ENCODE assay signal across 6 cellular contexts in the genomic region with DNA sequence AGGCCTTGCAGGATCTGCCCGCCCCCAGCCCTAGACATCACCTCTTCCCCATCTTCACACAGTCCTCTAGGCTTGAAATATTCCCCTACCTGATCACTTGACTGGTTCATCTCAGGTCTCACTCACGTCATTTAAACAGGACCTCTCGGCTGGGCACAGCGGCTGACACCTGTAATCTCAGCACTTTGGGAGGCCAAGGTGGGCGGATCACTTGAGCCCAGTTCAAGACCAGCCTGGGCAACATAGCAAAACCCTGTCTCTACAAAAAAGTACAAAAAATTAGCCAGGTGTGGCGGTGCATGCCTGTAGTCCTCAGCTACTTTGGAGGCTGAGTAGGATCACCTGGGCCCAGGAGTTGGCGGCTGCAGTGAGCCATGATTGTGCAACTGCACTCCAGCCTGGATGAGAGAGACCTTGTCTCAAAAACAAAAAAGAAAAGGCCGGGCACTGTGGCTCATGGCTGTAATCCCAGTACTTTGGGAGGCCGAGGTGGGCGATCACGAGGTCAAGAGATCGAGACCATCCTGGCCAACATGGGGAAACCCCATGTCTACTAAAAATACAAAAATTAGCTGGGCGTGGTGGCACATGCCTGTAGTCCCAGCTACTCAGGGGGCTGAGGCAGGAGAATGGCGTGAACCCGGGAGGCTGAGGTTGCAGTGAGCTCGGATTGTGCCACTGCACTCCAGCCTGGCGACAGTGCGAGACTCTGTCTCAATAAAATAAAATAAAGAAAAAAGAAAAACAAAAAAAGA. TPM values are rescaled to one million over a fixed set of nuclear protein-coding genes. Genes with fewer than 3 reads are reported as not detected.
DNase-seq lines count a peak whose midpoint lies in the region; ATAC-seq, FAIRE-seq and TF ChIP-seq lines count a peak whose summit lies in the region.
"Not testable (repeated sequence)": the region's sequence is repeated elsewhere in the genome, so short reads cannot be mapped to it uniquely, and the experiment has no call there.

No MANE protein-coding gene starts in this region.

- not testable (repeated sequence) for H2BK20ac ChIP-seq in H1 (ENCODE audit: low read length)

- H3K4me1 Mint-ChIP-seq in Caco-2 (ENCODE audit: low read depth, unreplicated experiment), result not testable (repeated sequence)
- H3K4me1 Mint-ChIP-seq in activated T-helper 2 cell treated with anti-CD3 and anti-CD28 coated beads, Interferon-gamma antibody, Interleukin-2, Interleukin-4, amounts not matched to agents 10 μg/mL and 5 μg/mL and 100 μg/mL, durations not matched to agents 14 hours and 24 hours and 36 hours (ENCODE audit: low read depth), result peaks cover 22% of the 10 kb centered on the region
- peaks cover 32 to 79% (median 57%) of the 10 kb centered on the region in 3 donors for H3K4me1 Mint-ChIP-seq in naive B cell
- peaks cover 28 to 74% of the 10 kb centered on the region in 2 donors for H3K4me1 Mint-ChIP-seq in stimulated activated naive B cell treated with anti-CD40 and anti-IgM and Interleukin-4, amounts not matched to agents 10 μg/mL and 1 μg/mL and 100 μg/mL, for 72 hours

- not testable (repeated sequence) for H3K4me2 ChIP-seq in H1 (ENCODE audit: insufficient read depth in 1 of 2, low read depth in 2 of 2, low read length in 2 of 2)

- H3K9me3 Mint-ChIP-seq in Caco-2 (ENCODE audit: unreplicated experiment); activated T-helper 2 cell treated with anti-CD3 and anti-CD28 coated beads, Interferon-gamma antibody, Interleukin-2, Interleukin-4, amounts not matched to agents 10 μg/mL and 5 μg/mL and 100 μg/mL, durations not matched to agents 14 hours and 24 hours and 36 hours; naive B cell; stimulated activated naive B cell treated with anti-CD40 and anti-IgM and Interleukin-4, amounts not matched to agents 10 μg/mL and 1 μg/mL and 100 μg/mL, for 72 hours: not testable (repeated sequence)

- TF ChIP-seq EP300 in H1 (IDR thresholded peaks at IDR 0.05; ENCODE audit: borderline replicate concordance in 1 of 2, low read depth in 2 of 2, low read length in 2 of 2), result not testable (repeated sequence)

- POLR2A ChIA-PET in Caco-2 (lab: Charles Lee) (interaction anchor here (0.6 kb wide), 1 partner anchor 474 kb away, joined by 3 read pairs; no protein-coding TSS in a partner anchor), RWPE1 (lab: Yijun Ruan, JAX; ENCODE audit: low non-redundant PET) (interaction anchor here (0.5 to 1.3 kb wide), 2 partner anchors 55 to 62 kb away, joined by 5 read pairs; a partner anchor contains a TSS), H1 (lab: Charles Lee; ENCODE audit: partially characterized antibody) (interaction anchor here (1.0 to 17.4 kb wide), 12 partner anchors 10 to 482 kb away, joined by 3 to 305 read pairs (median 6); a partner anchor contains a TSS)

- H3K79me2 ChIP-seq in H1 (ENCODE audit: control insufficient read depth in 1 of 2, insufficient read depth in 2 of 2, low read length in 2 of 2), result peaks cover 6 to 36% of the 10 kb centered on the region in 2 experiments

- H3K23me2 ChIP-seq in H1 (ENCODE audit: low read depth, low read length), result not testable (repeated sequence)

- not testable (repeated sequence) for H2BK5ac ChIP-seq in H1 (ENCODE audit: low read depth, low read length)

- not testable (repeated sequence) for TF ChIP-seq RAD21 in H1 (IDR thresholded peaks at IDR 0.05 in 1 of 2, conservative IDR thresholded peaks at IDR 0.05 in 1 of 2; ENCODE audit: low read depth in 2 of 2, low read length in 2 of 2)

- H3K4me3 Mint-ChIP-seq in Caco-2 (ENCODE audit: unreplicated experiment), result peak overlapping the region; percentile 1
- H3K4me3 Mint-ChIP-seq in activated T-helper 2 cell treated with anti-CD3 and anti-CD28 coated beads, Interferon-gamma antibody, Interleukin-2, Interleukin-4, amounts not matched to agents 10 μg/mL and 5 μg/mL and 100 μg/mL, durations not matched to agents 14 hours and 24 hours and 36 hours (ENCODE audit: low read depth), result not testable (repeated sequence)
- peak overlapping the region in 5 of 8 donors; percentile 15 to 93 (median 63) for H3K4me3 Mint-ChIP-seq in naive B cell
- peak overlapping the region in 1 of 2 donors; percentile 33 for H3K4me3 Mint-ChIP-seq in stimulated activated naive B cell treated with anti-CD40 and anti-IgM and Interleukin-4, amounts not matched to agents 10 μg/mL and 1 μg/mL and 100 μg/mL, for 72 hours

- H3K23ac ChIP-seq in H1 (ENCODE audit: insufficient read length), result not testable (repeated sequence)

- H3K36me3 Mint-ChIP-seq in Caco-2 (ENCODE audit: insufficient read depth, unreplicated experiment), result peaks cover 87% of the 10 kb centered on the region
- peaks cover 65% of the 10 kb centered on the region for H3K36me3 Mint-ChIP-seq in activated T-helper 2 cell treated with anti-CD3 and anti-CD28 coated beads, Interferon-gamma antibody, Interleukin-2, Interleukin-4, amounts not matched to agents 10 μg/mL and 5 μg/mL and 100 μg/mL, durations not matched to agents 14 hours and 24 hours and 36 hours (ENCODE audit: low read depth)
- peaks cover 11 to 19% of the 10 kb centered on the region in 2 donors for H3K36me3 Mint-ChIP-seq in naive B cell
- H3K36me3 Mint-ChIP-seq in stimulated activated naive B cell treated with anti-CD40 and anti-IgM and Interleukin-4, amounts not matched to agents 10 μg/mL and 1 μg/mL and 100 μg/mL, for 72 hours, result peaks cover 45 to 65% of the 10 kb centered on the region in 2 donors

- 94% methylated on average over 18 of the region's 18 CpGs; no CpG with 5 or more reads in 1 of the 2 experiments for WGBS in H1 (ENCODE audit: extremely low coverage in 1 of 2, insufficient coverage in 1 of 2, insufficient read length in 1 of 2, insufficient replicate concordance in 2 of 2, low coverage in 1 of 2, low lambda C conversion rate in 2 of 2, missing lambda C conversion rate in 1 of 2), 2 experiments

- H2BK12ac ChIP-seq in H1 (ENCODE audit: low read depth, low read length), result not testable (repeated sequence)

- not testable (repeated sequence) for H3K27me3 Mint-ChIP-seq in Caco-2 (ENCODE audit: insufficient read depth, unreplicated experiment); activated T-helper 2 cell treated with anti-CD3 and anti-CD28 coated beads, Interferon-gamma antibody, Interleukin-2, Interleukin-4, amounts not matched to agents 10 μg/mL and 5 μg/mL and 100 μg/mL, durations not matched to agents 14 hours and 24 hours and 36 hours (ENCODE audit: low read depth); naive B cell; stimulated activated naive B cell treated with anti-CD40 and anti-IgM and Interleukin-4, amounts not matched to agents 10 μg/mL and 1 μg/mL and 100 μg/mL, for 72 hours

- not testable (repeated sequence) for H3K4me3 ChIP-seq in Caco-2 (ENCODE audit: low read depth, low read length); H1 (ENCODE audit: extremely low read depth in 1 of 4, insufficient read depth in 2 of 4, low read depth in 3 of 4, low read length in 4 of 4)

- H4K8ac ChIP-seq in H1 (ENCODE audit: extremely low read depth, insufficient read depth, low read length), result not testable (repeated sequence)

- not testable (repeated sequence) for ATAC-seq in naive B cell (ENCODE audit: low read depth in 2 of 2); stimulated activated naive B cell treated with anti-CD40 and anti-IgM and Interleukin-4, amounts not matched to agents 10 μg/mL and 1 μg/mL and 100 μg/mL, for 72 hours (replicated peaks)

- H2BK120ac ChIP-seq in H1 (replicated peaks; ENCODE audit: low read depth, low read length), result not testable (repeated sequence)

- H3K79me1 ChIP-seq in H1 (ENCODE audit: low read depth, low read length), result peaks cover 13% of the 10 kb centered on the region

- not testable (repeated sequence) for H3K14ac ChIP-seq in H1 (ENCODE audit: insufficient read length)

- not testable (repeated sequence) for H4K91ac ChIP-seq in H1 (replicated peaks; ENCODE audit: insufficient read length, low read length)

- not testable (repeated sequence) for H2BK15ac ChIP-seq in H1 (ENCODE audit: low read length)

- H3K4me1 ChIP-seq in Caco-2 (peaks cover 21% of the 10 kb centered on the region), H1 (replicated peaks in 1 of 4; ENCODE audit: control insufficient read depth in 3 of 4, insufficient read depth in 4 of 4, low read length in 3 of 4) (peaks cover 0 to 13% (median 8%) of the 10 kb centered on the region in 4 experiments; a peak in 6 of 7 replicates)

- not testable (repeated sequence) for H4K20me1 ChIP-seq in H1 (replicated peaks in 1 of 2; ENCODE audit: control insufficient read depth in 1 of 2, insufficient read depth in 2 of 2, low read length in 2 of 2)

- not testable (repeated sequence) for H3K56ac ChIP-seq in H1 (replicated peaks; ENCODE audit: insufficient read length, low read depth, low read length)

- H3K18ac ChIP-seq in H1 (ENCODE audit: extremely low read depth, low read length), result not testable (repeated sequence)

- CTCF ChIA-PET in Caco-2 (lab: Charles Lee), result interaction anchor here (1.7 to 2.2 kb wide), 2 partner anchors 16 to 78 kb away, joined by 5 to 9 read pairs; a partner anchor contains a TSS
- CTCF ChIA-PET in RWPE1 (lab: Yijun Ruan, JAX), result not testable (repeated sequence)
- CTCF ChIA-PET in H1 (lab: Charles Lee; ENCODE audit: partially characterized antibody), result interaction anchor here (0.6 to 2.2 kb wide), 15 partner anchors 8 to 271 kb away, joined by 3 to 12 read pairs (median 3); a partner anchor contains a TSS

- peak overlapping the region; percentile 86 for H3K27ac ChIP-seq in RWPE1
- not testable (repeated sequence) for H3K27ac ChIP-seq in H1 (ENCODE audit: low read depth, low read length)

- not testable (repeated sequence) for H3K27me3 ChIP-seq in Caco-2 (replicated peaks; ENCODE audit: control insufficient read depth, insufficient read depth, low read length); H1 (replicated peaks in 1 of 4; ENCODE audit: control insufficient read depth in 3 of 4, extremely low read depth in 1 of 4, insufficient read depth in 3 of 4, low read length in 3 of 4)

- H3K27ac Mint-ChIP-seq in Caco-2 (ENCODE audit: unreplicated experiment) (peak overlapping the region; percentile 92), naive B cell (peak overlapping the region in 4 of 6 donors; percentile 87 to 100 (median 94))
- peak overlapping the region; percentile 59 for H3K27ac Mint-ChIP-seq in activated T-helper 2 cell treated with anti-CD3 and anti-CD28 coated beads, Interferon-gamma antibody, Interleukin-2, Interleukin-4, amounts not matched to agents 10 μg/mL and 5 μg/mL and 100 μg/mL, durations not matched to agents 14 hours and 24 hours and 36 hours
- peak overlapping the region; percentile 98 for H3K27ac Mint-ChIP-seq in stimulated activated naive B cell treated with anti-CD40 and anti-IgM and Interleukin-4, amounts not matched to agents 10 μg/mL and 1 μg/mL and 100 μg/mL, for 72 hours

- H3K36me3 ChIP-seq in Caco-2 (ENCODE audit: control insufficient read depth, insufficient read depth, low read length), result not testable (repeated sequence)
- H3K36me3 ChIP-seq in H1 (ENCODE audit: control insufficient read depth in 2 of 4, insufficient read depth in 4 of 4, low read length in 3 of 4), result peaks cover 11 to 35% (median 18%) of the 10 kb centered on the region in 4 experiments

- DNase-seq in Caco-2; RWPE1 (ENCODE audit: low spot score); activated T-helper 2 cell treated with anti-CD3 and anti-CD28 coated beads, Interferon-gamma antibody, Interleukin-2, Interleukin-4, amounts not matched to agents 10 μg/mL and 5 μg/mL and 100 μg/mL, durations not matched to agents 14 hours and 24 hours and 36 hours (ENCODE audit: low spot score); H1 (ENCODE audit: low read depth in 1 of 2, low spot score in 2 of 2); naive B cell; stimulated activated naive B cell treated with anti-CD40 and anti-IgM and Interleukin-4, amounts not matched to agents 10 μg/mL and 1 μg/mL and 100 μg/mL, for 72 hours: not testable (repeated sequence)

- H2AFZ ChIP-seq in H1 (ENCODE audit: low read length), result not testable (repeated sequence)

- not testable (repeated sequence) for H3K4ac ChIP-seq in H1 (replicated peaks; ENCODE audit: insufficient read length, low read depth, low read length)

- H3K9ac ChIP-seq in H1 (replicated peaks in 1 of 4; ENCODE audit: extremely low read depth in 1 of 4, low read depth in 3 of 4, low read length in 3 of 4), result not testable (repeated sequence)

- not testable (repeated sequence) for TF ChIP-seq CTCF in Caco-2 (IDR thresholded peaks at IDR 0.05; ENCODE audit: insufficient read depth in 1 of 2, low read depth in 1 of 2, low read length in 1 of 2, severe bottlenecking in 1 of 2, unreplicated experiment in 1 of 2); RWPE1 (conservative IDR thresholded peaks at IDR 0.05; ENCODE audit: low read depth); H1 (IDR thresholded peaks at IDR 0.05; ENCODE audit: control extremely low read depth in 1 of 3, insufficient read depth in 1 of 3, low read depth in 1 of 3, low read length in 3 of 3)

- H2AK5ac ChIP-seq in H1 (ENCODE audit: low read depth, low read length), result not testable (repeated sequence)

- TF ChIP-seq POLR2A in H1 (IDR thresholded peaks at IDR 0.05; ENCODE audit: control extremely low read depth in 1 of 2, low read depth in 2 of 2, low read length in 2 of 2), result not testable (repeated sequence)

- not testable (repeated sequence) for H3K9me3 ChIP-seq in Caco-2; H1 (ENCODE audit: insufficient read depth in 2 of 2, low read depth in 1 of 2, low read length in 1 of 2)

- intact Hi-C loops in Caco-2 (cut with micrococcal nuclease; ENCODE audit: unreplicated experiment), result loop anchor here (1.0 to 10.0 kb wide), 3 partner anchors 133 to 344 kb away; a partner anchor contains a TSS
- intact Hi-C loops in activated T-helper 2 cell treated with anti-CD3 and anti-CD28 coated beads, Interferon-gamma antibody, Interleukin-2, Interleukin-4, amounts not matched to agents 10 μg/mL and 5 μg/mL and 100 μg/mL, durations not matched to agents 14 hours and 24 hours and 36 hours (cut with micrococcal nuclease), result loop anchor here (5.0 to 10.0 kb wide), 3 partner anchors 204 to 456 kb away; a partner anchor contains a TSS

- not testable (repeated sequence) for H4K5ac ChIP-seq in H1 (ENCODE audit: insufficient read length, low read depth, low read length)

- not testable (repeated sequence) for BruUV-seq in Caco-2 (replicated peaks; lab: Mats Ljungman, UMichigan)

- FAIRE-seq in H1 (lab: Jason Lieb, UNC), result not testable (repeated sequence)

RNA-seq across cellular contexts. Expression of a gene that starts 1.6 kb away (rescaled TPM):
- total RNA-seq in Caco-2 (2022), result 12.2 and 14.7 TPM in 2 replicates
- total RNA-seq in activated T-helper 2 cell treated with anti-CD3 and anti-CD28 coated beads, Interferon-gamma antibody, Interleukin-2, Interleukin-4, amounts not matched to agents 10 μg/mL and 5 μg/mL and 100 μg/mL, durations not matched to agents 14 hours and 24 hours and 36 hours, result 11.3 and 12.8 TPM in 2 replicates
- total RNA-seq in H1 (2021; fragmentation: NEBNext Ultra II Directional; extraction: Animal tissue kit (Norgen Biotek cat#: 25700)), result 13.0 and 14.8 TPM in 2 replicates
- 16.1 and 23.4 TPM in 2 replicates for polyA plus RNA-seq in H1 (2011; rRNA removed)
- 13.9 TPM for polyA plus RNA-seq in H1 (2011; cell fraction: cytosol; rRNA removed)
- 12.5 TPM for polyA plus RNA-seq in H1 (2011; cell fraction: nucleus; rRNA removed)
- 6.3 to 11.6 TPM (median 10.7 TPM) in 4 replicates for polyA plus RNA-seq in H1 (2012, experiment 1 of 2)
- polyA plus RNA-seq in H1 (2012, experiment 2 of 2), result 12.3 TPM
- 6.8 TPM for polyA plus RNA-seq in H1 (2013, experiment 1 of 2)
- polyA plus RNA-seq in H1 (2013, experiment 2 of 2), result 7.0 TPM
- polyA minus RNA-seq in H1 (2011; rRNA and poly(A)+ RNA removed), result 1.8 and 1.9 TPM in 2 replicates
- polyA minus RNA-seq in H1 (2011; cell fraction: cytosol; rRNA and poly(A)+ RNA removed), result 9.0 TPM
- 14.0 TPM for polyA minus RNA-seq in H1 (2011; cell fraction: nucleus; rRNA and poly(A)+ RNA removed)
- polyA plus RNA-seq in naive B cell (ENCODE audit: low read depth in 6 of 6), result 10 to 100 TPM in 4 of 6 donors, 1 to 10 TPM in 2; 6.3 to 16.5 (median 14.1) TPM

RNA-seq across cellular contexts. Expression of a gene that starts 2.8 kb away (rescaled TPM):
- 918 and 972 TPM in 2 replicates for total RNA-seq in Caco-2 (2022)
- 1,016 and 1,034 TPM in 2 replicates for total RNA-seq in activated T-helper 2 cell treated with anti-CD3 and anti-CD28 coated beads, Interferon-gamma antibody, Interleukin-2, Interleukin-4, amounts not matched to agents 10 μg/mL and 5 μg/mL and 100 μg/mL, durations not matched to agents 14 hours and 24 hours and 36 hours
- total RNA-seq in H1 (2021; fragmentation: NEBNext Ultra II Directional; extraction: Animal tissue kit (Norgen Biotek cat#: 25700)), result 860 and 896 TPM in 2 replicates
- polyA plus RNA-seq in H1 (2011; rRNA removed) (826 and 846 TPM in 2 replicates), naive B cell (ENCODE audit: low read depth in 6 of 6) (1,000 to 10,000 TPM; 1,024 to 1,586 (median 1,385) TPM)
- polyA plus RNA-seq in H1 (2011; cell fraction: cytosol; rRNA removed), result 897 TPM
- polyA plus RNA-seq in H1 (2011; cell fraction: nucleus; rRNA removed), result 555 TPM
- 843 to 1,282 TPM (median 1,178 TPM) in 4 replicates for polyA plus RNA-seq in H1 (2012, experiment 1 of 2)
- polyA plus RNA-seq in H1 (2012, experiment 2 of 2), result 2,110 TPM
- polyA plus RNA-seq in H1 (2013, experiment 1 of 2), result 1,557 TPM
- polyA plus RNA-seq in H1 (2013, experiment 2 of 2), result 1,524 TPM
- 121 and 136 TPM in 2 replicates for polyA minus RNA-seq in H1 (2011; rRNA and poly(A)+ RNA removed)
- 312 TPM for polyA minus RNA-seq in H1 (2011; cell fraction: cytosol; rRNA and poly(A)+ RNA removed)
- 266 TPM for polyA minus RNA-seq in H1 (2011; cell fraction: nucleus; rRNA and poly(A)+ RNA removed)

RNA-seq across cellular contexts. Expression of a gene that starts 3.0 kb away (rescaled TPM):
- 89.2 and 95.1 TPM in 2 replicates for total RNA-seq in Caco-2 (2022)
- 66.6 and 67.1 TPM in 2 replicates for total RNA-seq in activated T-helper 2 cell treated with anti-CD3 and anti-CD28 coated beads, Interferon-gamma antibody, Interleukin-2, Interleukin-4, amounts not matched to agents 10 μg/mL and 5 μg/mL and 100 μg/mL, durations not matched to agents 14 hours and 24 hours and 36 hours
- 54.0 and 55.3 TPM in 2 replicates for total RNA-seq in H1 (2021; fragmentation: NEBNext Ultra II Directional; extraction: Animal tissue kit (Norgen Biotek cat#: 25700))
- polyA plus RNA-seq in H1 (2011; rRNA removed) (77.8 and 84.8 TPM in 2 replicates), naive B cell (ENCODE audit: low read depth in 6 of 6) (100 to 1,000 TPM in 3 of 6 donors, 10 to 100 TPM in 3; 68.8 to 111 (median 102) TPM)
- polyA plus RNA-seq in H1 (2011; cell fraction: cytosol; rRNA removed), result 87.2 TPM
- polyA plus RNA-seq in H1 (2011; cell fraction: nucleus; rRNA removed), result 46.9 TPM
- 45.0 to 56.6 TPM (median 54.3 TPM) in 4 replicates for polyA plus RNA-seq in H1 (2012, experiment 1 of 2)
- 69.2 TPM for polyA plus RNA-seq in H1 (2012, experiment 2 of 2)
- 32.4 TPM for polyA plus RNA-seq in H1 (2013, experiment 1 of 2)
- 33.1 TPM for polyA plus RNA-seq in H1 (2013, experiment 2 of 2)
- polyA minus RNA-seq in H1 (2011; rRNA and poly(A)+ RNA removed), result 43.9 and 53.8 TPM in 2 replicates
- polyA minus RNA-seq in H1 (2011; cell fraction: cytosol; rRNA and poly(A)+ RNA removed), result 20.7 TPM
- 27.8 TPM for polyA minus RNA-seq in H1 (2011; cell fraction: nucleus; rRNA and poly(A)+ RNA removed)

RNA-seq across cellular contexts. Expression of a gene that starts 7.4 kb away (rescaled TPM):
- total RNA-seq in Caco-2 (2022), result 62.9 and 73.8 TPM in 2 replicates
- 34.4 and 36.9 TPM in 2 replicates for total RNA-seq in activated T-helper 2 cell treated with anti-CD3 and anti-CD28 coated beads, Interferon-gamma antibody, Interleukin-2, Interleukin-4, amounts not matched to agents 10 μg/mL and 5 μg/mL and 100 μg/mL, durations not matched to agents 14 hours and 24 hours and 36 hours
- total RNA-seq in H1 (2021; fragmentation: NEBNext Ultra II Directional; extraction: Animal tissue kit (Norgen Biotek cat#: 25700)), result 40.1 and 42.4 TPM in 2 replicates
- 96.0 and 141 TPM in 2 replicates for polyA plus RNA-seq in H1 (2011; rRNA removed)
- 91.8 TPM for polyA plus RNA-seq in H1 (2011; cell fraction: cytosol; rRNA removed)
- 166 TPM for polyA plus RNA-seq in H1 (2011; cell fraction: nucleus; rRNA removed)
- 34.5 to 52.8 TPM (median 48.8 TPM) in 4 replicates for polyA plus RNA-seq in H1 (2012, experiment 1 of 2)
- polyA plus RNA-seq in H1 (2012, experiment 2 of 2), result 89.3 TPM
- polyA plus RNA-seq in H1 (2013, experiment 1 of 2), result 55.6 TPM
- polyA plus RNA-seq in H1 (2013, experiment 2 of 2), result 68.0 TPM
- 71.7 and 87.3 TPM in 2 replicates for polyA minus RNA-seq in H1 (2011; rRNA and poly(A)+ RNA removed)
- polyA minus RNA-seq in H1 (2011; cell fraction: cytosol; rRNA and poly(A)+ RNA removed), result 47.7 TPM
- polyA minus RNA-seq in H1 (2011; cell fraction: nucleus; rRNA and poly(A)+ RNA removed), result 73.1 TPM
- 10 to 100 TPM; 11.6 to 18.4 (median 15.0) TPM for polyA plus RNA-seq in naive B cell (ENCODE audit: low read depth in 6 of 6)

RNA-seq across cellular contexts. Expression of a gene that starts 15.2 kb away (rescaled TPM):
- 50.9 and 56.5 TPM in 2 replicates for total RNA-seq in Caco-2 (2022)
- total RNA-seq in activated T-helper 2 cell treated with anti-CD3 and anti-CD28 coated beads, Interferon-gamma antibody, Interleukin-2, Interleukin-4, amounts not matched to agents 10 μg/mL and 5 μg/mL and 100 μg/mL, durations not matched to agents 14 hours and 24 hours and 36 hours, result 40.1 and 42.2 TPM in 2 replicates
- total RNA-seq in H1 (2021; fragmentation: NEBNext Ultra II Directional; extraction: Animal tissue kit (Norgen Biotek cat#: 25700)), result 29.4 and 34.0 TPM in 2 replicates
- polyA plus RNA-seq in H1 (2011; rRNA removed) (27.8 and 37.5 TPM in 2 replicates), naive B cell (ENCODE audit: low read depth in 6 of 6) (10 to 100 TPM; 21.4 to 86.9 (median 43.5) TPM)
- 11.3 TPM for polyA plus RNA-seq in H1 (2011; cell fraction: cytosol; rRNA removed)
- polyA plus RNA-seq in H1 (2011; cell fraction: nucleus; rRNA removed), result 58.4 TPM
- polyA plus RNA-seq in H1 (2012, experiment 1 of 2), result 22.3 to 33.8 TPM (median 27.7 TPM) in 4 replicates
- 22.8 TPM for polyA plus RNA-seq in H1 (2012, experiment 2 of 2)
- polyA plus RNA-seq in H1 (2013, experiment 1 of 2), result 35.6 TPM
- polyA plus RNA-seq in H1 (2013, experiment 2 of 2), result 34.9 TPM
- polyA minus RNA-seq in H1 (2011; rRNA and poly(A)+ RNA removed), result 62.1 and 66.3 TPM in 2 replicates
- 13.3 TPM for polyA minus RNA-seq in H1 (2011; cell fraction: cytosol; rRNA and poly(A)+ RNA removed)
- polyA minus RNA-seq in H1 (2011; cell fraction: nucleus; rRNA and poly(A)+ RNA removed), result 22.0 TPM
